8 cellular contexts compared by ENCODE assay signal in the genomic region with DNA sequence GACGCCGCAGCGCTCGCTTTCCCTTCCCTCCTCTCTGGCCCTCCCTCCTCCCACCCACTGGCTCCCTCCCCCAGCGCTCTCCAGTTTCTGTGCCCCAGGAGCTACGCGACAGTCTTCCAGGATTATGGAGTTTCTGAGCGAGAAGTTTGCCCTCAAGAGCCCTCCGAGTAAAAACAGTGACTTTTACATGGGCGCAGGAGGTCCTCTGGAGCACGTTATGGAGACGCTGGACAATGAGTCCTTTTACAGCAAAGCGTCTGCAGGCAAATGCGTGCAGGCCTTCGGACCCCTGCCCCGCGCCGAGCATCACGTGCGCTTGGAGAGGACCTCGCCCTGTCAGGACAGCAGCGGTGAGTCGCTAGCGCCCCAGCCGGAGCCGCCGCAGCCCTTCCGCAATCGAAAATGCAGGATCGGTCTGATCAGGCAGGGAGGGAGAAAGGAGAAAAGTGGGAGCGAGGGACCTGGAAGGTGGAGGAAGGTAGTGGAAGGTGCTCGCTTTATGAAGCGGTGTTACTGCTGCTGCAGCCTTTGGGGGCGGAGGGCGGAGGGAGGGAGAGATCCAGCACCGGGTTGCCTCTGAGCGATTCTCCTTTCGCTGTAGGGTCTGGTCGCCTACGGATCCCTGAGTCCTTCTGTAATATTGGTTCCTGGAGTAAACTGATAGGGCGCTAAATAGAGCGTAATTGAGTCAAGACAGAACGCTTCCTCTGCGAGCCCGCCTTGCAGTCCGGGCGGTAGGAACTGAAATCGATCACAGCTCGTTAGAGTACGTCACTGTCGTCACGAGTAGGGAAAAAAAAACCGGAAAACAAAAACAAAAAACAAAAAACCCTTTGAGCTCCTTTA. TPM values are rescaled to one million over a fixed set of nuclear protein-coding genes. Genes with fewer than 3 reads are reported as not detected.
DNase-seq lines count a peak whose midpoint lies in the region; ATAC-seq and TF ChIP-seq lines count a peak whose summit lies in the region.

TSS of gene ALX1 (plus strand) at position 83 of the 846 bp plus-strand sequence. CDS start at position 125, 42 bp downstream.

- H3K9me2 ChIP-seq in neural cell (ENCODE audit: insufficient read depth, low read length), result no peaks in the 10 kb centered on the region

- H3K79me2 ChIP-seq in neural cell (replicated peaks; ENCODE audit: insufficient read depth, low read length), result no peaks in the 10 kb centered on the region

- no peak for TF ChIP-seq RAD21 in neural cell (conservative IDR thresholded peaks at IDR 0.05)

- WGBS in esophagus squamous epithelium, 2 donors, result 6 to 10% methylated on average over 24 to 37 of the region's 53 CpGs

- no peak for TF ChIP-seq POLR2A in esophagus squamous epithelium (IDR thresholded peaks at IDR 0.05)

- DNase-seq in SJCRH30 (peak; percentile 87 to 88), esophagus squamous epithelium (lab: John Stamatoyannopoulos, UW) (no peak), nucleus accumbens (lab: John Stamatoyannopoulos, UW) (no peak)

- H3K9me3 ChIP-seq in ES-I3 (ENCODE audit: control insufficient read depth, insufficient read depth, low read length), result no peaks in the 10 kb centered on the region
- no peaks in the 10 kb centered on the region for H3K9me3 ChIP-seq in SJCRH30 (replicated peaks)
- peaks cover 0 to 10% (median 9%) of the 10 kb centered on the region in 3 donors for H3K9me3 ChIP-seq in esophagus squamous epithelium
- peaks cover 16% of the 10 kb centered on the region for H3K9me3 ChIP-seq in neural cell (ENCODE audit: low read length)

- H2AFZ ChIP-seq in neural cell (ENCODE audit: low read depth, low read length), result no peak within 1 kb of the TSS

- TF ChIP-seq CTCF in esophagus squamous epithelium (IDR thresholded peaks at IDR 0.05) (no peak), neural cell (IDR thresholded peaks at IDR 0.05; ENCODE audit: poor library complexity, severe bottlenecking) (peak; percentile 24)

- H4K20me1 ChIP-seq in neural cell (ENCODE audit: insufficient read depth), result no peaks in the 10 kb centered on the region

- H3K4me2 ChIP-seq in neural cell (ENCODE audit: low read length), result peak within 1 kb of the TSS; percentile 71

- H3F3A ChIP-seq in neural cell (ENCODE audit: insufficient read depth, low read length, poor library complexity, severe bottlenecking), result no peaks in the 10 kb centered on the region

- H3K4me1 ChIP-seq in ES-I3 (ENCODE audit: insufficient read depth, low read length) (no peaks in the 10 kb centered on the region), SJCRH30 (peaks cover 14% of the 10 kb centered on the region), esophagus squamous epithelium (peaks cover 14 to 21% (median 20%) of the 10 kb centered on the region in 3 donors)

- TF ChIP-seq EP300 in neural cell (conservative IDR thresholded peaks at IDR 0.05; ENCODE audit: poor library complexity, severe bottlenecking), result no peak

- intact Hi-C loops in esophagus squamous epithelium (cut with DNase I), result no loop called here

- H3K9ac ChIP-seq in ES-I3 (ENCODE audit: low read depth, low read length) (peak within 1 kb of the TSS; percentile 70), neural cell (ENCODE audit: low read length) (peak within 1 kb of the TSS; percentile 4)

- H3K4me3 ChIP-seq in SJCRH30 (peak within 1 kb of the TSS; percentile 70), esophagus squamous epithelium (peak within 1 kb of the TSS; percentile 10 to 58 (median 42)), neural cell (ENCODE audit: low read length) (peak within 1 kb of the TSS; percentile 63)

- peak within 1 kb of the TSS; percentile 78 for H3K27ac ChIP-seq in SJCRH30
- no peak within 1 kb of the TSS for H3K27ac ChIP-seq in esophagus squamous epithelium
- H3K27ac ChIP-seq in neural cell (ENCODE audit: low read length), result no peak within 1 kb of the TSS

- ATAC-seq in HG02798 (IDR thresholded peaks at IDR 0.05; ENCODE audit: poor library complexity, unreplicated experiment) (peak; percentile 72), GM21447 (IDR thresholded peaks at IDR 0.05; ENCODE audit: unreplicated experiment) (no peak), GM19351 (IDR thresholded peaks at IDR 0.05; ENCODE audit: unreplicated experiment) (no peak)

- H3K36me3 ChIP-seq in ES-I3 (ENCODE audit: insufficient read depth, low read length), result no peaks in the 10 kb centered on the region
- no peaks in the 10 kb centered on the region for H3K36me3 ChIP-seq in SJCRH30
- no peaks in the 10 kb centered on the region for H3K36me3 ChIP-seq in esophagus squamous epithelium
- H3K36me3 ChIP-seq in neural cell (ENCODE audit: insufficient read depth, low read length), result no peaks in the 10 kb centered on the region

- no peaks in the 10 kb centered on the region for H3K27me3 ChIP-seq in SJCRH30
- peaks cover 15 to 100% (median 34%) of the 10 kb centered on the region in 4 donors for H3K27me3 ChIP-seq in esophagus squamous epithelium
- H3K27me3 ChIP-seq in neural cell (ENCODE audit: insufficient read depth, low read depth, low read length), result peaks cover 99% of the 10 kb centered on the region

TF ChIP-seq in neural cell, 6 proteins besides CTCF, POLR2A, EP300 and RAD21:
- TF ChIP-seq SMC3 (conservative IDR thresholded peaks at IDR 0.05; ENCODE audit: poor library complexity) (no peak), EZH2 (IDR thresholded peaks at IDR 0.05; ENCODE audit: borderline replicate concordance, insufficient read depth, low read length, poor library complexity, severe bottlenecking) (peak; percentile 96), POLR2AphosphoS5 (IDR thresholded peaks at IDR 0.05) (peak; percentile 77), MXI1 (conservative IDR thresholded peaks at IDR 0.05; ENCODE audit: poor library complexity, severe bottlenecking) (no peak)

RNA-seq across cellular contexts. Expression of gene ALX1, which starts in this region (rescaled TPM):
- total RNA-seq in SJCRH30 (2014; rRNA removed; shearing (Covaris generic)), result 10.5 and 11.2 TPM in 2 replicates
- total RNA-seq in esophagus squamous epithelium, result not detected
- polyA plus RNA-seq in neural cell, result 0.43 TPM in 1 of 2 replicates, not detected in the other
- not detected in 2 replicates for polyA minus RNA-seq in neural cell

Comparison
In these comparisons a context has a peak if more than half of its experiments do, and no peak if none do; other contexts are left out.
1. DNase-seq: peak in SJCRH30 (2 of 2); none in esophagus squamous epithelium (single experiment) and nucleus accumbens (0 of 56).
2. Peak in every context shown above with its lines, with median percentiles within 50 percentile points of each other: H3K4me3 ChIP-seq.